In genomic region chr6:170261643-170262480, GRCh38 we compare ENCODE assay signal across 15 cellular contexts. TPM values are rescaled to one million over a fixed set of nuclear protein-coding genes. Genes with fewer than 3 reads are reported as not detected.
A peak's percentile ranks its signal among the peaks of the same experiment; 100 is the strongest.
DNase-seq lines count a peak whose midpoint lies in the region; ATAC-seq and TF ChIP-seq lines count a peak whose summit lies in the region.
"Had no signal": no experiment of that assay in that cellular context is flagged by ENCODE, and none has a peak within 500 bp of the region (broad histone marks: within the 10 kb centered on the region; RNA-seq: fewer than 3 reads in every experiment).

No MANE protein-coding gene starts in this region.

- no peak for ATAC-seq in natural killer cell treated with Interleukin-12 subunit alpha and Interleukin-12 subunit beta and Interleukin-15 and Interleukin-18, amount 100 ng/mL, for 72 hours
- no peak for ATAC-seq in natural killer cell

- DNase-seq in natural killer cell treated with Interleukin-12 subunit alpha and Interleukin-12 subunit beta and Interleukin-15 and Interleukin-18, amount 100 ng/mL, for 72 hours (ENCODE audit: low spot score) = peak; percentile 41
- DNase-seq in natural killer cell = no peak
- DNase-seq in sigmoid colon = peak; percentile 52
- DNase-seq in NCI-H1417 (lab: John Stamatoyannopoulos, UW) = no peak
- no peak for DNase-seq in stimulated activated CD4-positive, alpha-beta T cell treated with anti-CD3 and anti-CD28 coated beads, Interleukin-12 subunit alpha, Interleukin-12 subunit beta, amount 100 ng/mL, for 4 hours
- DNase-seq in HK-2 (ENCODE audit: unreplicated experiment) = no peak
- no peak for DNase-seq in superior temporal gyrus (ENCODE audit: extremely low spot score)
- DNase-seq: ACHN; CD4-positive, CD25-positive, alpha-beta regulatory T cell; DMS53; GF-D8; GM23248; H7 had no signal

- H3K4me3 ChIP-seq in sigmoid colon = no peak overlapping the region
- H3K4me3 ChIP-seq: BLaER1 treated with 17β-estradiol and CSF1 and Interleukin-3, amounts not matched to agents 10 nM and 100 nM; GM23248 had no signal

- peaks cover 39 to 51% of the 10 kb centered on the region in 2 donors for H3K27me3 Mint-ChIP-seq in natural killer cell treated with Interleukin-12 subunit alpha and Interleukin-12 subunit beta and Interleukin-15 and Interleukin-18, amount 100 ng/mL, for 72 hours
- peaks cover 55 to 60% of the 10 kb centered on the region in 2 donors for H3K27me3 Mint-ChIP-seq in natural killer cell (ENCODE audit: low read depth in 2 of 2)

- H3K27ac ChIP-seq in layer of hippocampus (ENCODE audit: low read depth, low read length) = peak overlapping the region; percentile 70
- H3K27ac ChIP-seq in sigmoid colon = no peak overlapping the region
- H3K27ac ChIP-seq: BLaER1 treated with 17β-estradiol and CSF1 and Interleukin-3, amounts not matched to agents 10 nM and 100 nM; GM23248 had no signal

- no peaks in the 10 kb centered on the region for H3K4me1 ChIP-seq in sigmoid colon

- no peak for TF ChIP-seq CTCF in natural killer cell (IDR thresholded peaks at IDR 0.05)
- TF ChIP-seq CTCF in sigmoid colon (IDR thresholded peaks at IDR 0.05) = no peak

- H3K27me3 ChIP-seq in layer of hippocampus (ENCODE audit: control insufficient read depth, insufficient read depth, low read length) (no peaks in the 10 kb centered on the region), sigmoid colon (peaks cover 0 to 8% (median 3%) of the 10 kb centered on the region in 3 donors)

- no peaks in the 10 kb centered on the region for H3K36me3 ChIP-seq in sigmoid colon
- H3K36me3 ChIP-seq: BLaER1 treated with 17β-estradiol and CSF1 and Interleukin-3, amounts not matched to agents 10 nM and 100 nM had no signal

- no peak overlapping the region for H3K27ac Mint-ChIP-seq in natural killer cell treated with Interleukin-12 subunit alpha and Interleukin-12 subunit beta and Interleukin-15 and Interleukin-18, amount 100 ng/mL, for 72 hours
- no peak overlapping the region for H3K27ac Mint-ChIP-seq in natural killer cell
- H3K27ac Mint-ChIP-seq: CD4-positive, CD25-positive, alpha-beta regulatory T cell had no signal

- WGBS in sigmoid colon, 2 donors = 89 to 90% methylated on average over 31 of the region's 31 CpGs

- TF ChIP-seq EP300 in sigmoid colon (IDR thresholded peaks at IDR 0.05) = no peak

- no peak overlapping the region for H3K4me3 Mint-ChIP-seq in natural killer cell treated with Interleukin-12 subunit alpha and Interleukin-12 subunit beta and Interleukin-15 and Interleukin-18, amount 100 ng/mL, for 72 hours
- H3K4me3 Mint-ChIP-seq in natural killer cell = no peak overlapping the region
- H3K4me3 Mint-ChIP-seq: CD4-positive, CD25-positive, alpha-beta regulatory T cell had no signal

- no peaks in the 10 kb centered on the region for H3K36me3 Mint-ChIP-seq in natural killer cell treated with Interleukin-12 subunit alpha and Interleukin-12 subunit beta and Interleukin-15 and Interleukin-18, amount 100 ng/mL, for 72 hours
- H3K36me3 Mint-ChIP-seq in natural killer cell = no peaks in the 10 kb centered on the region
- H3K36me3 Mint-ChIP-seq: CD4-positive, CD25-positive, alpha-beta regulatory T cell had no signal

- H3K9me3 ChIP-seq in sigmoid colon = no peaks in the 10 kb centered on the region
- H3K9me3 ChIP-seq: BLaER1 treated with 17β-estradiol and CSF1 and Interleukin-3, amounts not matched to agents 10 nM and 100 nM had no signal

- TF ChIP-seq POLR2A in sigmoid colon (IDR thresholded peaks at IDR 0.05) = no peak

- intact Hi-C loops in natural killer cell (cut with micrococcal nuclease) (no loop called here), sigmoid colon (cut with DNase I) (no loop called here)

- no peaks in the 10 kb centered on the region for H3K9me3 Mint-ChIP-seq in natural killer cell treated with Interleukin-12 subunit alpha and Interleukin-12 subunit beta and Interleukin-15 and Interleukin-18, amount 100 ng/mL, for 72 hours
- H3K9me3 Mint-ChIP-seq in natural killer cell = no peaks in the 10 kb centered on the region

- H3K4me1 Mint-ChIP-seq in natural killer cell treated with Interleukin-12 subunit alpha and Interleukin-12 subunit beta and Interleukin-15 and Interleukin-18, amount 100 ng/mL, for 72 hours (ENCODE audit: low read depth in 2 of 2) = no peaks in the 10 kb centered on the region
- no peaks in the 10 kb centered on the region for H3K4me1 Mint-ChIP-seq in natural killer cell
- H3K4me1 Mint-ChIP-seq: CD4-positive, CD25-positive, alpha-beta regulatory T cell had no signal

RNA-seq across cellular contexts. Expression of gene DLL1, which starts 29.0 kb away (rescaled TPM):
- under 1 TPM; 0.12 to 0.61 TPM for total RNA-seq in natural killer cell treated with Interleukin-12 subunit alpha and Interleukin-12 subunit beta and Interleukin-15 and Interleukin-18, amount 100 ng/mL, for 72 hours
- total RNA-seq in natural killer cell (10 to 100 TPM in 1 of 3 donors, 1 to 10 TPM in 2; 4.3 to 16.9 (median 6.0) TPM), sigmoid colon (1 to 10 TPM; 1.1 to 8.4 (median 5.1) TPM)
- polyA plus RNA-seq in sigmoid colon = 10 to 100 TPM in 1 of 3 donors, 1 to 10 TPM in 2; 3.0 to 13.6 (median 3.5) TPM

RNA-seq across cellular contexts. Expression of gene FAM120B, which starts 44.7 kb away (rescaled TPM):
- total RNA-seq in natural killer cell treated with Interleukin-12 subunit alpha and Interleukin-12 subunit beta and Interleukin-15 and Interleukin-18, amount 100 ng/mL, for 72 hours = 10 to 100 TPM; 19.9 to 28.0 TPM
- total RNA-seq in natural killer cell (10 to 100 TPM; 37.8 to 55.6 (median 39.9) TPM), sigmoid colon (10 to 100 TPM; 29.6 to 55.0 (median 45.7) TPM)
- 10 to 100 TPM in 1 of 3 donors, 1 to 10 TPM in 2; 5.5 to 12.1 (median 9.0) TPM for polyA plus RNA-seq in sigmoid colon

Comparison
In these comparisons a context has a peak if more than half of its experiments do, and no peak if none do; other contexts are left out.
1. DNase-seq: peak in natural killer cell treated with Interleukin-12 subunit alpha and Interleukin-12 subunit beta and Interleukin-15 and Interleukin-18, amount 100 ng/mL, for 72 hours (single experiment) and sigmoid colon (single experiment); none in natural killer cell (single experiment), NCI-H1417 (0 of 3), stimulated activated CD4-positive, alpha-beta T cell treated with anti-CD3 and anti-CD28 coated beads, Interleukin-12 subunit alpha, Interleukin-12 subunit beta, amount 100 ng/mL, for 4 hours (single experiment), HK-2 (single experiment) and superior temporal gyrus (single experiment).